In genomic region chr17:35028531-35029262, GRCh38 we compare ENCODE assay signal across 10 cellular contexts. TPM values are rescaled to one million over a fixed set of nuclear protein-coding genes. Genes with fewer than 3 reads are reported as not detected.
DNase-seq lines count a peak whose midpoint lies in the region; ATAC-seq and TF ChIP-seq lines count a peak whose summit lies in the region.
"Had no signal": no experiment of that assay in that cellular context is flagged by ENCODE, and none has a peak within 500 bp of the region (broad histone marks: within the 10 kb centered on the region; RNA-seq: fewer than 3 reads in every experiment).

No MANE protein-coding gene starts in this region.

- H4K20me1 ChIP-seq in PC-9 (ENCODE audit: insufficient read depth), result no peaks in the 10 kb centered on the region

- H3K4me3 ChIP-seq in HL-60 (replicated peaks; ENCODE audit: insufficient read depth, low read length) (no peak overlapping the region), PC-9 (no peak overlapping the region), prostate gland (no peak overlapping the region)

- POLR2A ChIA-PET in PC-9 (lab: Charles Lee; ENCODE audit: unreplicated experiment), result interaction anchor here (0.6 kb wide), 3 partner anchors 12 to 527 kb away, joined by 3 to 6 read pairs (median 3); no protein-coding TSS in a partner anchor

- no peak overlapping the region for H2AFZ ChIP-seq in PC-9

- peak overlapping the region; percentile 1; the same call in 1 of the 2 replicates for H3K4me2 ChIP-seq in PC-9

- TF ChIP-seq POLR2A in prostate gland (IDR thresholded peaks at IDR 0.05), result no peak

- H3K4me1 Mint-ChIP-seq in chondrocyte (ENCODE audit: low read depth), result peaks cover 14% of the 10 kb centered on the region

- DNase-seq in HL-60 (ENCODE audit: low read depth in 1 of 2, low spot score in 1 of 2) (peak in 1 of 2 experiments; percentile 36), PC-9 (peak in 1 of 2 experiments; percentile 61), chondrocyte (ENCODE audit: low spot score) (no peak), prostate gland (ENCODE audit: low spot score) (no peak), posterior cingulate gyrus (no peak), mesenteric fat pad (ENCODE audit: low spot score) (no peak), Right ventricle myocardium inferior (ENCODE audit: missing footprints) (no peak)
- DNase-seq: activated effector memory CD4-positive, alpha-beta T cell treated with Interleukin-2 at 50 U/mL for 16 hours; NCI-H2171 had no signal

- H3K27me3 Mint-ChIP-seq in chondrocyte (ENCODE audit: low read depth), result no peaks in the 10 kb centered on the region

- no peak for ATAC-seq in Right ventricle myocardium inferior
- ATAC-seq in HG03571 (IDR thresholded peaks at IDR 0.05; ENCODE audit: unreplicated experiment), result no peak

- H3K27me3 ChIP-seq in HL-60 (ENCODE audit: insufficient read depth, poor library complexity, severe bottlenecking) (no peaks in the 10 kb centered on the region), PC-9 (ENCODE audit: insufficient read depth, low read depth) (no peaks in the 10 kb centered on the region), prostate gland (replicated peaks; ENCODE audit: insufficient read depth) (no peaks in the 10 kb centered on the region)

- peaks cover 15% of the 10 kb centered on the region; the same call in 1 of the 2 replicates for H3F3A ChIP-seq in PC-9 (ENCODE audit: insufficient read depth, low read depth)

- TF ChIP-seq CTCF in HL-60 (IDR thresholded peaks at IDR 0.05; ENCODE audit: insufficient read depth, low read length) (no peak), PC-9 (conservative IDR thresholded peaks at IDR 0.05) (no peak), chondrocyte (IDR thresholded peaks at IDR 0.05) (no peak), prostate gland (IDR thresholded peaks at IDR 0.05) (no peak)

- no peaks in the 10 kb centered on the region for H3K79me2 ChIP-seq in PC-9 (ENCODE audit: low read depth)

- no peak overlapping the region for H3K4me3 Mint-ChIP-seq in chondrocyte (ENCODE audit: unreplicated experiment)

- H3K27ac ChIP-seq in HL-60 (replicated peaks) (peak overlapping the region; percentile 14), PC-9 (peak overlapping the region; percentile 40), prostate gland (peak overlapping the region; percentile 57 to 66)

- peaks cover 7% of the 10 kb centered on the region for H3K36me3 Mint-ChIP-seq in chondrocyte (ENCODE audit: low read depth)

- H3K4me1 ChIP-seq in PC-9 (replicated peaks; ENCODE audit: insufficient read depth) (peaks cover 27% of the 10 kb centered on the region), prostate gland (replicated peaks) (peaks cover 22% of the 10 kb centered on the region)

- H3K9me3 ChIP-seq in PC-9 (ENCODE audit: insufficient read depth, low read depth) (no peaks in the 10 kb centered on the region), prostate gland (no peaks in the 10 kb centered on the region)

- no peaks in the 10 kb centered on the region for H3K9me2 ChIP-seq in PC-9 (ENCODE audit: insufficient read depth)

- no peaks in the 10 kb centered on the region for H3K36me3 ChIP-seq in PC-9 (ENCODE audit: low read depth)
- no peaks in the 10 kb centered on the region for H3K36me3 ChIP-seq in prostate gland

- intact Hi-C loops in PC-9 (cut with micrococcal nuclease; ENCODE audit: unreplicated experiment), result no loop called here
- intact Hi-C loops in prostate gland (cut with DNase I), result no loop called here
- intact Hi-C loops in posterior cingulate gyrus (cut with DNase I), result no loop called here
- intact Hi-C loops in Right ventricle myocardium inferior (cut with DNase I), result no loop called here

- CTCF ChIA-PET in PC-9 (lab: Charles Lee), result no interaction called here

- no TSS peak for BruUV-seq in PC-9 (replicated peaks; lab: Mats Ljungman, UMichigan)

- peak overlapping the region; percentile 28 for H3K27ac Mint-ChIP-seq in chondrocyte (ENCODE audit: unreplicated experiment)

- H3K9me3 Mint-ChIP-seq in chondrocyte (ENCODE audit: low read depth), result no peaks in the 10 kb centered on the region

- 76% methylated on average over 3 of the region's 3 CpGs for WGBS in prostate gland

RNA-seq across cellular contexts. Expression of gene RFFL, which starts 34.8 kb away (rescaled TPM):
- total RNA-seq in PC-9 (2021), result 36.7 and 38.1 TPM in 2 replicates
- total RNA-seq in chondrocyte, result 11.1 to 16.5 TPM (median 14.0 TPM) in 3 replicates
- total RNA-seq in prostate gland, result 10 to 100 TPM; 46.6 to 51.3 TPM
- 23.7 TPM for total RNA-seq in mesenteric fat pad
- 11.2 TPM for total RNA-seq in Right ventricle myocardium inferior

RNA-seq across cellular contexts. Expression of gene LIG3, which starts 48.4 kb away (rescaled TPM):
- total RNA-seq in PC-9 (2021), result 25.0 and 25.5 TPM in 2 replicates
- 26.0 to 40.4 TPM (median 28.8 TPM) in 3 replicates for total RNA-seq in chondrocyte
- 10 to 100 TPM; 49.2 to 54.0 TPM for total RNA-seq in prostate gland
- 24.0 TPM for total RNA-seq in mesenteric fat pad
- 20.5 TPM for total RNA-seq in Right ventricle myocardium inferior
